ENCODE assay signal across 10 cellular contexts in the genomic region with DNA sequence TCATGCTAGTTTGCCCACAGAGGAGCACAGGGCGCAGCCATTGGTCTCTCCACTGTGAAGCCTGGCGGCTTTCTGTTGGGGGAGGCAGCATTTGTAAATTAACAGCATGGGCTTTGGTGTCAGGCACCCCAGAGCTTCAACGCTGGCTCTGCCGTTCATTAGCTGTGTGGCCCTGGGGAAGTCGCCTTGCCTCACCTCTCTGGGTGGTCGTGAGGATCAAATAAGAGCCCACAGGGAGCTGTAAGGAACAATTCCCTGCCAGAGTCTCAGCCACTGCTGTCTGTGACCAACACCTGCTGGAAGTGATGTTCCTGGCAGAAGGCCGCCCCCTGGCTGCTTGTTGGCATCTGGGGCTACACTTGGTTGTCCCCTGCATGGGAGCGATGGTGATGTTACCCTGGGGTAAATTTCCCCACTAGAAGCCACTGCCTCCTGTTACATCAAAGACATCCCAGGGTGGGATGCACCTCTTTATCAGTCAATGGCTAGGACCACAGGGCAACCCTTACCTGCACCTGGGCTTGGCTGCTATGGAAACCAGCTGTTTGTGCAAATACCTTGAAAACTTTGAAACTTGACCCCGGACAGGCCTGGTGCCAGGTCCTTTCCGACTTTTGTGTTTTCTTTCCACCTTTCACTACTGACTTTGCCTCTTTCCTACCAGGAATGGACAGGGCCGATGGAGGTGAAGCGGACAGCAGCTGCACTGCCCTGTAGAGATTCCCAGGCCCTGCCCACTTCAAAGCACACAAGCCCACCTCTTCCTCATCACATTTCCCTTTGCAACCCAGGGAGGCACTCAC. TPM values are rescaled to one million over a fixed set of nuclear protein-coding genes. Genes with fewer than 3 reads are reported as not detected.
DNase-seq lines count a peak whose midpoint lies in the region; ATAC-seq and TF ChIP-seq lines count a peak whose summit lies in the region.
"Had no signal": no experiment of that assay in that cellular context is flagged by ENCODE, and none has a peak within 500 bp of the region (broad histone marks: within the 10 kb centered on the region; RNA-seq: fewer than 3 reads in every experiment).

No MANE protein-coding gene starts in this region.

- POLR2A ChIA-PET in activated CD4-positive, alpha-beta T cell treated with anti-CD3 and anti-CD28 coated beads, Interleukin-2, amount 10 ng/mL, durations not matched to agents 7 days and 5 days (lab: Charles Lee) = no interaction called here

- H3K36me3 ChIP-seq in heart right ventricle = peaks cover 0 to 33% (median 11%) of the 10 kb centered on the region in 9 donors

- H3K36me3 Mint-ChIP-seq in activated CD4-positive, alpha-beta T cell treated with anti-CD3 and anti-CD28 coated beads, Interleukin-2, amount 10 ng/mL, durations not matched to agents 7 days and 5 days (ENCODE audit: low read depth) = no peaks in the 10 kb centered on the region

- H3K27me3 ChIP-seq in heart right ventricle = peaks cover 0 to 7% (median 0%) of the 10 kb centered on the region in 7 donors

- H3K9me3 Mint-ChIP-seq in activated CD4-positive, alpha-beta T cell treated with anti-CD3 and anti-CD28 coated beads, Interleukin-2, amount 10 ng/mL, durations not matched to agents 7 days and 5 days = no peaks in the 10 kb centered on the region
- H3K9me3 Mint-ChIP-seq: activated B cell treated with CpG ODN at 0.5 μM for 24 hours had no signal

- WGBS in heart right ventricle, 2 donors = 66 to 70% methylated on average over 12 of the region's 12 CpGs

- CTCF ChIA-PET in activated CD4-positive, alpha-beta T cell treated with anti-CD3 and anti-CD28 coated beads, Interleukin-2, amount 10 ng/mL, durations not matched to agents 7 days and 5 days (lab: Charles Lee) = interaction anchor here (0.9 to 1.3 kb wide), 3 partner anchors 10 to 166 kb away, joined by 3 to 5 read pairs (median 3); no protein-coding TSS in a partner anchor

- peak overlapping the region in 5 of 10 donors; percentile 2 to 54 (median 29) for H3K27ac ChIP-seq in heart right ventricle
- H3K27ac ChIP-seq: BLaER1 treated with 17β-estradiol and CSF1 and Interleukin-3, amounts not matched to agents 10 nM and 100 nM had no signal

- no peak for TF ChIP-seq POLR2A in NB4 (IDR thresholded peaks at IDR 0.05; ENCODE audit: extremely low read depth, insufficient read length)

- ATAC-seq in heart right ventricle (peak; percentile 19 to 52 (median 39)), GM19452 (IDR thresholded peaks at IDR 0.05; ENCODE audit: unreplicated experiment) (no peak), HG02588 (IDR thresholded peaks at IDR 0.05; ENCODE audit: unreplicated experiment) (no peak)

- peaks cover 3% of the 10 kb centered on the region for H3K27me3 Mint-ChIP-seq in activated CD4-positive, alpha-beta T cell treated with anti-CD3 and anti-CD28 coated beads, Interleukin-2, amount 10 ng/mL, durations not matched to agents 7 days and 5 days
- H3K27me3 Mint-ChIP-seq: activated B cell treated with CpG ODN at 0.5 μM for 24 hours had no signal

- peaks cover 14 to 52% (median 42%) of the 10 kb centered on the region in 9 donors for H3K4me1 ChIP-seq in heart right ventricle

- TF ChIP-seq CTCF in NB4 (IDR thresholded peaks at IDR 0.05; ENCODE audit: low read depth, low read length) = peak; percentile 24
- peak in 8 of 9 donors; percentile 23 to 59 (median 46) for TF ChIP-seq CTCF in heart right ventricle (IDR thresholded peaks at IDR 0.05)

- no peak overlapping the region for H3K4me3 Mint-ChIP-seq in activated CD4-positive, alpha-beta T cell treated with anti-CD3 and anti-CD28 coated beads, Interleukin-2, amount 10 ng/mL, durations not matched to agents 7 days and 5 days
- H3K4me3 Mint-ChIP-seq: activated B cell treated with CpG ODN at 0.5 μM for 24 hours had no signal

- H3K9me3 ChIP-seq in heart right ventricle = no peaks in the 10 kb centered on the region
- H3K9me3 ChIP-seq: BLaER1 treated with 17β-estradiol and CSF1 and Interleukin-3, amounts not matched to agents 10 nM and 100 nM had no signal

- H3K4me1 Mint-ChIP-seq in activated CD4-positive, alpha-beta T cell treated with anti-CD3 and anti-CD28 coated beads, Interleukin-2, amount 10 ng/mL, durations not matched to agents 7 days and 5 days = peaks cover 18% of the 10 kb centered on the region

- H3K4me3 ChIP-seq in NB4 (ENCODE audit: low read depth, low read length) (no peak overlapping the region), heart right ventricle (no peak overlapping the region)
- H3K4me3 ChIP-seq: BLaER1 treated with 17β-estradiol and CSF1 and Interleukin-3, amounts not matched to agents 10 nM and 100 nM had no signal

- no peak overlapping the region for H3K27ac Mint-ChIP-seq in activated CD4-positive, alpha-beta T cell treated with anti-CD3 and anti-CD28 coated beads, Interleukin-2, amount 10 ng/mL, durations not matched to agents 7 days and 5 days
- H3K27ac Mint-ChIP-seq: activated B cell treated with CpG ODN at 0.5 μM for 24 hours had no signal

- DNase-seq in NCI-H1417 (lab: John Stamatoyannopoulos, UW) (peak; percentile 27 to 64 (median 44)), NCI-H1417 treated with DMSO at 0.1 percent for 48 hours (lab: John Stamatoyannopoulos, UW) (no peak), NB4 (ENCODE audit: low read depth) (peak; percentile 45), heart right ventricle (peak; percentile 58 to 59)
- DNase-seq in activated CD4-positive, alpha-beta T cell treated with anti-CD3 and anti-CD28 coated beads, Interleukin-2, amount 10 ng/mL, durations not matched to agents 7 days and 5 days = peak; percentile 63
- peak; percentile 46 for DNase-seq in stimulated activated CD4-positive, alpha-beta T cell treated with anti-CD3 and anti-CD28 coated beads, Interleukin-15, amount 100 ng/mL, for 24 hours
- DNase-seq: activated B cell treated with CpG ODN at 0.5 μM for 24 hours had no signal

- intact Hi-C loops in heart right ventricle (cut with DNase I) = loop anchor here in 6 of 10 donors (2.0 to 5.0 kb wide), 3 partner anchors 165 to 307 kb away; partner anchors contain the start of gene FLNB (in 6 of the 6)

RNA-seq across cellular contexts. Expression of gene DNASE1L3, which starts 36.9 kb away (rescaled TPM):
- total RNA-seq in activated CD4-positive, alpha-beta T cell treated with anti-CD3 and anti-CD28 coated beads, Interleukin-2, amount 10 ng/mL, durations not matched to agents 7 days and 5 days = not detected
- total RNA-seq in heart right ventricle = 1 to 10 TPM; 1.2 to 4.6 (median 2.4) TPM
- 1 to 10 TPM; 2.3 to 3.1 TPM for polyA plus RNA-seq in heart right ventricle

Comparison
In these comparisons a context has a peak if more than half of its experiments do, and no peak if none do; other contexts are left out.
1. ATAC-seq: peak in heart right ventricle (8 of 8); none in GM19452 (single experiment) and HG02588 (single experiment).